ENCODE assay signal across 16 cellular contexts in genomic region chr11:111598546-111598945, GRCh38. TPM values are rescaled to one million over a fixed set of nuclear protein-coding genes. Genes with fewer than 3 reads are reported as not detected.
DNase-seq lines count a peak whose midpoint lies in the region; ATAC-seq, FAIRE-seq and TF ChIP-seq lines count a peak whose summit lies in the region.
"Had no signal": no experiment of that assay in that cellular context is flagged by ENCODE, and none has a peak within 500 bp of the region (broad histone marks: within the 10 kb centered on the region; RNA-seq: fewer than 3 reads in every experiment).

No MANE protein-coding gene starts in this region.

- FAIRE-seq in bronchial epithelial cell (lab: Jason Lieb, UNC) (no peak), D721Med (lab: Jason Lieb, UNC) (no peak)
- FAIRE-seq: RCC 7860 had no signal

- H3K4me1 Mint-ChIP-seq in natural killer cell: peaks cover 12 to 18% of the 10 kb centered on the region in 2 donors
- peaks cover 12 to 13% of the 10 kb centered on the region in 2 donors for H3K4me1 Mint-ChIP-seq in natural killer cell treated with Interleukin-12 subunit alpha and Interleukin-12 subunit beta and Interleukin-15 and Interleukin-18, amount 100 ng/mL, for 72 hours (ENCODE audit: low read depth in 2 of 2)
- H3K4me1 Mint-ChIP-seq in memory B cell: peaks cover 11% of the 10 kb centered on the region

- in situ Hi-C loops in KBM-7 (cut with MboI; ENCODE audit: low pct_unique_long_range_greater_than_20kb, low sequenced_read_pairs): loop anchor here (25.0 kb wide), 1 partner anchor 189 kb away; no protein-coding TSS in a partner anchor

- no peaks in the 10 kb centered on the region for H3K27me3 ChIP-seq in bronchial epithelial cell (ENCODE audit: control insufficient read depth, insufficient read depth, low read length)
- H3K27me3 ChIP-seq: heart left ventricle, thyroid gland had no signal

- H3K4me3 Mint-ChIP-seq in natural killer cell (no peak overlapping the region), memory B cell (no peak overlapping the region)
- no peak overlapping the region for H3K4me3 Mint-ChIP-seq in natural killer cell treated with Interleukin-12 subunit alpha and Interleukin-12 subunit beta and Interleukin-15 and Interleukin-18, amount 100 ng/mL, for 72 hours

- H3K36me3 Mint-ChIP-seq in natural killer cell: no peaks in the 10 kb centered on the region
- H3K36me3 Mint-ChIP-seq in natural killer cell treated with Interleukin-12 subunit alpha and Interleukin-12 subunit beta and Interleukin-15 and Interleukin-18, amount 100 ng/mL, for 72 hours: peaks cover 6% of the 10 kb centered on the region
- H3K36me3 Mint-ChIP-seq in memory B cell: peaks cover 1% of the 10 kb centered on the region

- no peaks in the 10 kb centered on the region for H3K36me3 ChIP-seq in bronchial epithelial cell (ENCODE audit: control insufficient read depth, insufficient read depth, low read length)
- H3K36me3 ChIP-seq: heart left ventricle, thyroid gland had no signal

- DNase-seq in natural killer cell (no peak), bronchial epithelial cell (ENCODE audit: low read depth) (peak; percentile 7), memory B cell (ENCODE audit: low spot score in 2 of 2) (no peak), KBM-7 (no peak), kidney tubule cell (ENCODE audit: low spot score) (no peak), D721Med (ENCODE audit: insufficient read length, low spot score) (no peak)
- no peak for DNase-seq in natural killer cell treated with Interleukin-12 subunit alpha and Interleukin-12 subunit beta and Interleukin-15 and Interleukin-18, amount 100 ng/mL, for 72 hours (ENCODE audit: low spot score)
- DNase-seq: activated CD4-positive, CD25-positive, alpha-beta regulatory T cell; activated CD8-positive, alpha-beta memory T cell treated with anti-CD3 and anti-CD28 coated beads, Interleukin-2, amount 50 U/mL, for 4 hours; left colon; NCI-H2081; thyroid gland had no signal

- intact Hi-C loops in natural killer cell (cut with micrococcal nuclease): no loop called here

- peak overlapping the region; percentile 60 to 62 for H3K27ac Mint-ChIP-seq in natural killer cell
- no peak overlapping the region for H3K27ac Mint-ChIP-seq in natural killer cell treated with Interleukin-12 subunit alpha and Interleukin-12 subunit beta and Interleukin-15 and Interleukin-18, amount 100 ng/mL, for 72 hours
- peak overlapping the region; percentile 21 for H3K27ac Mint-ChIP-seq in memory B cell
- H3K27ac Mint-ChIP-seq: activated naive CD4-positive, alpha-beta T cell treated with anti-CD3 and anti-CD28 coated beads, Interleukin-2, amount 50 U/mL, for 72 hours had no signal

- H3K27me3 Mint-ChIP-seq in natural killer cell (ENCODE audit: low read depth in 2 of 2) (no peaks in the 10 kb centered on the region), memory B cell (no peaks in the 10 kb centered on the region)
- H3K27me3 Mint-ChIP-seq in natural killer cell treated with Interleukin-12 subunit alpha and Interleukin-12 subunit beta and Interleukin-15 and Interleukin-18, amount 100 ng/mL, for 72 hours: no peaks in the 10 kb centered on the region

- ATAC-seq in natural killer cell (no peak), memory B cell (ENCODE audit: low read depth) (no peak), HG03342 (IDR thresholded peaks at IDR 0.05; ENCODE audit: unreplicated experiment) (no peak)
- no peak for ATAC-seq in natural killer cell treated with Interleukin-12 subunit alpha and Interleukin-12 subunit beta and Interleukin-15 and Interleukin-18, amount 100 ng/mL, for 72 hours
- ATAC-seq: activated naive CD4-positive, alpha-beta T cell treated with anti-CD3 and anti-CD28 coated beads, Interleukin-2, amount 50 U/mL, for 72 hours; heart left ventricle; left colon had no signal

- H3K4me3 ChIP-seq in bronchial epithelial cell (ENCODE audit: low read depth, low read length): no peak overlapping the region
- H3K4me3 ChIP-seq: thyroid gland had no signal

- H3K9me3 Mint-ChIP-seq in natural killer cell: no peaks in the 10 kb centered on the region
- no peaks in the 10 kb centered on the region for H3K9me3 Mint-ChIP-seq in natural killer cell treated with Interleukin-12 subunit alpha and Interleukin-12 subunit beta and Interleukin-15 and Interleukin-18, amount 100 ng/mL, for 72 hours
- no peaks in the 10 kb centered on the region for H3K9me3 Mint-ChIP-seq in memory B cell
- H3K9me3 Mint-ChIP-seq: activated naive CD4-positive, alpha-beta T cell treated with anti-CD3 and anti-CD28 coated beads, Interleukin-2, amount 50 U/mL, for 72 hours had no signal

- TF ChIP-seq CTCF in natural killer cell (IDR thresholded peaks at IDR 0.05) (no peak), bronchial epithelial cell (IDR thresholded peaks at IDR 0.05; ENCODE audit: insufficient read depth, low read length, severe bottlenecking) (no peak), D721Med (IDR thresholded peaks at IDR 0.05; ENCODE audit: insufficient read depth, missing control alignments) (no peak)

RNA-seq across cellular contexts. Expression of gene SIK2, which starts 3.7 kb away (rescaled TPM):
- total RNA-seq in natural killer cell (10 to 100 TPM in 1 of 3 donors, 1 to 10 TPM in 2; 7.1 to 14.3 (median 8.4) TPM), bronchial epithelial cell (2.9 and 3.6 TPM in 2 replicates)
- total RNA-seq in natural killer cell treated with Interleukin-12 subunit alpha and Interleukin-12 subunit beta and Interleukin-15 and Interleukin-18, amount 100 ng/mL, for 72 hours: 1 to 10 TPM; 8.1 to 8.8 TPM

RNA-seq across cellular contexts. Expression of gene LAYN, which starts 58.0 kb away (rescaled TPM):
- total RNA-seq in natural killer cell: 1 to 10 TPM in 1 of 3 donors, under 1 TPM in 1, not detected in 1; 0.94 to 1.8 TPM
- under 1 TPM; 0.52 to 0.67 TPM for total RNA-seq in natural killer cell treated with Interleukin-12 subunit alpha and Interleukin-12 subunit beta and Interleukin-15 and Interleukin-18, amount 100 ng/mL, for 72 hours
- 5.3 and 6.9 TPM in 2 replicates for total RNA-seq in bronchial epithelial cell

Comparison
In these comparisons a context has a peak if more than half of its experiments do, and no peak if none do; other contexts are left out.
1. H3K27ac Mint-ChIP-seq: peak in natural killer cell (2 of 2) and memory B cell (single experiment); none in natural killer cell treated with Interleukin-12 subunit alpha and Interleukin-12 subunit beta and Interleukin-15 and Interleukin-18, amount 100 ng/mL, for 72 hours (0 of 2).